Comparison of ENCODE assay signal across 30 cellular contexts in the genomic region with DNA sequence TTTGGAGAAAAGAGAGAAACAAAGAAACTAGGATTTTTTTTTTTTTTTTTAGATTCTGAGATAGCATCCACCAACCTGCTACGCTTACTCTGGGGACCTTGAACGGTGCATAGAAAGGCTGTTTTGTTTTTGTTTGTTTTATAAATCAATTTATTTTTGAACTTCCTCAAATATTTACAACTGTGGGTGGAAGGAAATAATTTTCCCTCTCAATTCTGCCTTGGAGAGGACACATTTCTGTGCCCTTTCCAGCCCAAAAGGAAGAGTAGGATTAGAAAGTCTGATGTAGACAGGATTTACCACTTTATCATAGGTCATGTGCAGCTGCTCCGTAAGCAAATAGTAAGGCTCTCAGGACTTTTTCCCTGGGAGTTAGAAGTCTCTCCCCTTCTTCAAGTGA.
"Had no signal": no experiment of that assay in that cellular context is flagged by ENCODE, and none has a peak within 500 bp of the region (broad histone marks: within the 10 kb centered on the region; RNA-seq: fewer than 3 reads in every experiment).

No MANE protein-coding gene starts in this region.

- H3K4me3 ChIP-seq: ascending aorta, cardiac muscle cell, coronary artery, PC-9, SJCRH30, SK-N-MC had no signal

- H3K27ac ChIP-seq: ascending aorta, cardiac muscle cell, coronary artery, PC-9, RWPE1, SJCRH30, SK-N-MC, WERI-Rb-1 had no signal

- H3K4me3 Mint-ChIP-seq: activated CD4-positive, alpha-beta memory T cell treated with anti-CD3 and anti-CD28 coated beads, Interleukin-2, amount 10 ng/mL, durations not matched to agents 7 days and 5 days; activated CD8-positive, alpha-beta memory T cell treated with anti-CD3 and anti-CD28 coated beads, Interleukin-2, amount 10 ng/mL, durations not matched to agents 7 days and 5 days; activated naive CD4-positive, alpha-beta T cell treated with anti-CD3 and anti-CD28 coated beads, Interleukin-2, amount 50 U/mL, for 24 hours; activated naive CD8-positive, alpha-beta T cell treated with anti-CD3 and anti-CD28 coated beads, Interleukin-2, amount 10 ng/mL, durations not matched to agents 7 days and 5 days; central memory CD8-positive, alpha-beta T cell had no signal

- H3K36me3 Mint-ChIP-seq: activated CD8-positive, alpha-beta memory T cell treated with anti-CD3 and anti-CD28 coated beads, Interleukin-2, amount 10 ng/mL, durations not matched to agents 7 days and 5 days; activated naive CD4-positive, alpha-beta T cell treated with anti-CD3 and anti-CD28 coated beads, Interleukin-2, amount 50 U/mL, for 24 hours; activated naive CD8-positive, alpha-beta T cell treated with anti-CD3 and anti-CD28 coated beads, Interleukin-2, amount 10 ng/mL, durations not matched to agents 7 days and 5 days had no signal

- H2AFZ ChIP-seq: PC-9 had no signal

- H3K9me3 Mint-ChIP-seq: activated CD4-positive, alpha-beta memory T cell treated with anti-CD3 and anti-CD28 coated beads, Interleukin-2, amount 10 ng/mL, durations not matched to agents 7 days and 5 days; activated naive CD4-positive, alpha-beta T cell treated with anti-CD3 and anti-CD28 coated beads, Interleukin-2, amount 50 U/mL, for 24 hours; activated naive CD8-positive, alpha-beta T cell treated with anti-CD3 and anti-CD28 coated beads, Interleukin-2, amount 10 ng/mL, durations not matched to agents 7 days and 5 days; activated T-helper 2 cell treated with anti-CD3 and anti-CD28 coated beads, Interferon-gamma antibody, Interleukin-2, Interleukin-4, amounts not matched to agents 10 μg/mL and 5 μg/mL and 100 μg/mL, durations not matched to agents 14 hours and 24 hours and 36 hours had no signal

- H3K27me3 Mint-ChIP-seq: activated CD4-positive, alpha-beta memory T cell treated with anti-CD3 and anti-CD28 coated beads, Interleukin-2, amount 10 ng/mL, durations not matched to agents 7 days and 5 days; activated CD8-positive, alpha-beta memory T cell treated with anti-CD3 and anti-CD28 coated beads, Interleukin-2, amount 10 ng/mL, durations not matched to agents 7 days and 5 days; activated naive CD4-positive, alpha-beta T cell treated with anti-CD3 and anti-CD28 coated beads, Interleukin-2, amount 50 U/mL, for 24 hours; activated naive CD8-positive, alpha-beta T cell treated with anti-CD3 and anti-CD28 coated beads, Interleukin-2, amount 10 ng/mL, durations not matched to agents 7 days and 5 days; central memory CD8-positive, alpha-beta T cell had no signal

- H3K4me1 Mint-ChIP-seq: activated CD4-positive, alpha-beta memory T cell treated with anti-CD3 and anti-CD28 coated beads, Interleukin-2, amount 10 ng/mL, durations not matched to agents 7 days and 5 days; activated CD8-positive, alpha-beta memory T cell treated with anti-CD3 and anti-CD28 coated beads, Interleukin-2, amount 10 ng/mL, durations not matched to agents 7 days and 5 days; activated naive CD4-positive, alpha-beta T cell treated with anti-CD3 and anti-CD28 coated beads, Interleukin-2, amount 50 U/mL, for 24 hours; activated naive CD8-positive, alpha-beta T cell treated with anti-CD3 and anti-CD28 coated beads, Interleukin-2, amount 10 ng/mL, durations not matched to agents 7 days and 5 days; central memory CD8-positive, alpha-beta T cell had no signal

- DNase-seq: activated CD4-positive, alpha-beta memory T cell treated with anti-CD3 and anti-CD28 coated beads, Interleukin-2, amount 10 ng/mL, durations not matched to agents 7 days and 5 days; activated CD4-positive, alpha-beta T cell treated with anti-CD3 and anti-CD28 coated beads for 1 hour; activated CD4-positive, alpha-beta T cell treated with anti-CD3 and anti-CD28 coated beads for 48 hours; activated CD4-positive, CD25-positive, alpha-beta regulatory T cell; activated CD8-positive, alpha-beta memory T cell treated with anti-CD3 and anti-CD28 coated beads for 24 hours; activated CD8-positive, alpha-beta memory T cell treated with anti-CD3 and anti-CD28 coated beads, Interleukin-2, amount 10 ng/mL, durations not matched to agents 7 days and 5 days; activated CD8-positive, alpha-beta memory T cell treated with anti-CD3 and anti-CD28 coated beads, Interleukin-2, amount 50 U/mL, for 48 hours; activated gamma-delta T cell; activated naive CD4-positive, alpha-beta T cell treated with Interleukin-2 at 50 U/mL for 16 hours; activated naive CD8-positive, alpha-beta T cell treated with anti-CD3 and anti-CD28 coated beads, Interleukin-2, amount 10 ng/mL, durations not matched to agents 7 days and 5 days; amygdala; Karpas-422; KBM-7; NCI-H1417 treated with DMSO at 0.1 percent for 48 hours; NCI-H1694 treated with DMSO at 0.1 percent for 48 hours; NCI-H524; NK-92 treated with Interleukin-12 subunit alpha and Interleukin-12 subunit beta, amount 100 ng/mL, for 24 hours; PC-9; SJCRH30; T1000; WERI-Rb-1 had no signal

- H3K9me3 ChIP-seq: ascending aorta, SJCRH30 had no signal

- H3K27me3 ChIP-seq: ascending aorta, cardiac muscle cell, SJCRH30 had no signal

- H3K36me3 ChIP-seq: ascending aorta, cardiac muscle cell, SJCRH30, WERI-Rb-1 had no signal

- ATAC-seq: activated CD8-positive, alpha-beta memory T cell treated with anti-CD3 and anti-CD28 coated beads, Interleukin-2, amount 10 ng/mL, durations not matched to agents 7 days and 5 days; Right ventricle myocardium inferior had no signal

- H3K4me2 ChIP-seq: PC-9 had no signal

- H3K27ac Mint-ChIP-seq: activated CD4-positive, alpha-beta memory T cell treated with anti-CD3 and anti-CD28 coated beads, Interleukin-2, amount 10 ng/mL, durations not matched to agents 7 days and 5 days; activated CD8-positive, alpha-beta memory T cell treated with anti-CD3 and anti-CD28 coated beads, Interleukin-2, amount 10 ng/mL, durations not matched to agents 7 days and 5 days; activated naive CD4-positive, alpha-beta T cell treated with anti-CD3 and anti-CD28 coated beads, Interleukin-2, amount 50 U/mL, for 24 hours; activated naive CD8-positive, alpha-beta T cell treated with anti-CD3 and anti-CD28 coated beads, Interleukin-2, amount 10 ng/mL, durations not matched to agents 7 days and 5 days; activated T-helper 2 cell treated with anti-CD3 and anti-CD28 coated beads, Interferon-gamma antibody, Interleukin-2, Interleukin-4, amounts not matched to agents 10 μg/mL and 5 μg/mL and 100 μg/mL, durations not matched to agents 14 hours and 24 hours and 36 hours had no signal

- H3K4me1 ChIP-seq: ascending aorta, SJCRH30 had no signal
